ENCODE assay signal across 8 cellular contexts in genomic region chr15:65791335-65792129, GRCh38. TPM values are rescaled to one million over a fixed set of nuclear protein-coding genes. Genes with fewer than 3 reads are reported as not detected.
DNase-seq lines count a peak whose midpoint lies in the region; ATAC-seq and TF ChIP-seq lines count a peak whose summit lies in the region.

No MANE protein-coding gene starts in this region.

- no peak for TF ChIP-seq CTCF in DND-41 (IDR thresholded peaks at IDR 0.05; ENCODE audit: borderline replicate concordance, extremely low read depth, low read length, poor library complexity, severe bottlenecking)
- no peak for TF ChIP-seq CTCF in OCI-LY7 (conservative IDR thresholded peaks at IDR 0.05; ENCODE audit: low read length)

- H3K9me2 ChIP-seq in OCI-LY7 (ENCODE audit: insufficient read depth, low read length) = no peaks in the 10 kb centered on the region

- no peaks in the 10 kb centered on the region for H3K27me3 ChIP-seq in DND-41 (ENCODE audit: insufficient read depth, low read length, poor library complexity)

- CTCF ChIA-PET in OCI-LY7 (lab: Charles Lee; ENCODE audit: unreplicated experiment) = no interaction called here
- CTCF ChIA-PET in activated naive CD4-positive, alpha-beta T cell treated with anti-CD3 and anti-CD28 coated beads for 36 hours (lab: Charles Lee) = interaction anchor here (0.8 to 2.5 kb wide), 5 partner anchors 27 to 71 kb away, joined by 4 to 10 read pairs (median 4); no protein-coding TSS in a partner anchor

- peak overlapping the region; percentile 28 to 72; a peak in 3 of 4 replicates for H3K4me3 ChIP-seq in DND-41 (ENCODE audit: low read depth in 1 of 2, low read length in 2 of 2)
- peak overlapping the region; percentile 96 for H3K4me3 ChIP-seq in OCI-LY7 (ENCODE audit: low read depth, low read length, poor library complexity, severe bottlenecking)

- H4K20me1 ChIP-seq in DND-41 (ENCODE audit: insufficient read depth, low read length) = no peaks in the 10 kb centered on the region
- no peaks in the 10 kb centered on the region for H4K20me1 ChIP-seq in OCI-LY7 (ENCODE audit: insufficient read depth, low read length)

- H3K27me3 Mint-ChIP-seq in activated naive CD4-positive, alpha-beta T cell treated with anti-CD3 and anti-CD28 coated beads for 36 hours (ENCODE audit: low read depth) = no peaks in the 10 kb centered on the region

- no TSS peak for BruUV-seq in OCI-LY7 (replicated peaks; lab: Mats Ljungman, UMichigan)

- H3K4me1 ChIP-seq in DND-41 (ENCODE audit: insufficient read depth, low read length) (peaks cover 26% of the 10 kb centered on the region), OCI-LY7 (ENCODE audit: insufficient read depth, low read length, poor library complexity, severe bottlenecking) (peaks cover 60% of the 10 kb centered on the region)

- peak overlapping the region; percentile 70 for H3K4me2 ChIP-seq in DND-41 (ENCODE audit: insufficient read depth, low read length)
- peak overlapping the region; percentile 81 for H3K4me2 ChIP-seq in OCI-LY7 (ENCODE audit: low read length)

- ATAC-seq in DND-41 (ENCODE audit: insufficient read depth, low read depth) (peak; percentile 51), HG02642 (IDR thresholded peaks at IDR 0.05; ENCODE audit: poor library complexity, unreplicated experiment) (peak; percentile 1)

- H3K4me3 Mint-ChIP-seq in activated naive CD4-positive, alpha-beta T cell treated with anti-CD3 and anti-CD28 coated beads for 36 hours = peak overlapping the region; percentile 88

- intact Hi-C loops in OCI-LY7 (cut with micrococcal nuclease; ENCODE audit: unreplicated experiment) = loop anchor here (1.0 to 2.0 kb wide), 2 partner anchors 77 to 87 kb away; partner anchors contain the start of gene RAB11A
- intact Hi-C loops in activated naive CD4-positive, alpha-beta T cell treated with anti-CD3 and anti-CD28 coated beads for 36 hours (cut with micrococcal nuclease) = loop anchor here (1.0 to 10.0 kb wide), 8 partner anchors 14 to 897 kb away; partner anchors contain the start of genes RAB11A and RNU5A-1

- peak overlapping the region; percentile 57 for H3K27ac ChIP-seq in DND-41 (ENCODE audit: low read length)
- peak overlapping the region; percentile 82 for H3K27ac ChIP-seq in OCI-LY7 (ENCODE audit: low read depth, low read length, poor library complexity, severe bottlenecking)

- H3K36me3 ChIP-seq in DND-41 (ENCODE audit: insufficient read depth, low read length) (no peaks in the 10 kb centered on the region; the same call in 1 of the 2 replicates), OCI-LY7 (ENCODE audit: insufficient read depth, low read length) (peaks cover 4% of the 10 kb centered on the region; the same call in 1 of the 2 replicates)

- peak overlapping the region; percentile 58 for H2AFZ ChIP-seq in DND-41 (ENCODE audit: low read depth, low read length)
- H2AFZ ChIP-seq in OCI-LY7 (ENCODE audit: low read length) = peak overlapping the region; percentile 17; the same call in 1 of the 2 replicates

- H3K9ac ChIP-seq in DND-41 (ENCODE audit: low read depth, low read length) = peak overlapping the region; percentile 55

- DNase-seq in DND-41 = peak; percentile 58
- peak; percentile 58 for DNase-seq in OCI-LY7 (ENCODE audit: low spot score)
- DNase-seq in activated naive CD4-positive, alpha-beta T cell treated with anti-CD3 and anti-CD28 coated beads for 36 hours = peak; percentile 70
- DNase-seq in globus pallidus (ENCODE audit: low spot score) = peak; percentile 64
- DNase-seq in nucleus accumbens (lab: John Stamatoyannopoulos, UW) = peak in 50 of 56 donors; percentile 9 to 80 (median 64)
- peak; percentile 65 for DNase-seq in ureter (ENCODE audit: low spot score)
- no peak for DNase-seq in NOMO-1 treated with dmso at 0.1 percent for 144 hours (lab: John Stamatoyannopoulos, UW; ENCODE audit: unreplicated experiment)

- no peaks in the 10 kb centered on the region for H3K36me3 Mint-ChIP-seq in activated naive CD4-positive, alpha-beta T cell treated with anti-CD3 and anti-CD28 coated beads for 36 hours (ENCODE audit: low read depth)

- POLR2A ChIA-PET in OCI-LY7 (lab: Charles Lee) = interaction anchor here (0.5 to 3.2 kb wide), 21 partner anchors 9 to 1466 kb away, joined by 3 to 18 read pairs (median 4); no protein-coding TSS in a partner anchor

- H3K79me2 ChIP-seq in DND-41 (ENCODE audit: insufficient read depth, low read length) = peaks cover 38% of the 10 kb centered on the region
- peaks cover 68% of the 10 kb centered on the region for H3K79me2 ChIP-seq in OCI-LY7 (ENCODE audit: insufficient read depth, low read depth, low read length)

- H3K9me3 Mint-ChIP-seq in activated naive CD4-positive, alpha-beta T cell treated with anti-CD3 and anti-CD28 coated beads for 36 hours = no peaks in the 10 kb centered on the region

- peak overlapping the region; percentile 98 for H3K27ac Mint-ChIP-seq in activated naive CD4-positive, alpha-beta T cell treated with anti-CD3 and anti-CD28 coated beads for 36 hours

- peaks cover 55% of the 10 kb centered on the region for H3K4me1 Mint-ChIP-seq in activated naive CD4-positive, alpha-beta T cell treated with anti-CD3 and anti-CD28 coated beads for 36 hours (ENCODE audit: low read depth)

- H3K9me3 ChIP-seq in DND-41 (ENCODE audit: insufficient read depth, low read length, severe bottlenecking) = no peaks in the 10 kb centered on the region
- H3K9me3 ChIP-seq in OCI-LY7 (ENCODE audit: low read length) = no peaks in the 10 kb centered on the region

RNA-seq across cellular contexts. Expression of gene DENND4A, which starts 0.6 kb away (rescaled TPM):
- total RNA-seq in OCI-LY7 (2014; rRNA removed; shearing (Covaris generic)) = 42.7 and 47.9 TPM in 2 replicates
- total RNA-seq in OCI-LY7 (2022) (86.5 and 96.3 TPM in 2 replicates), ureter (41.7 TPM)
- total RNA-seq in activated naive CD4-positive, alpha-beta T cell treated with anti-CD3 and anti-CD28 coated beads for 36 hours = 10 to 100 TPM; 23.9 to 24.9 TPM
